In genomic region chr20:57435498-57436222, GRCh38 we compare ENCODE assay signal across 10 cellular contexts. TPM values are rescaled to one million over a fixed set of nuclear protein-coding genes. Genes with fewer than 3 reads are reported as not detected.
DNase-seq lines count a peak whose midpoint lies in the region; ATAC-seq and TF ChIP-seq lines count a peak whose summit lies in the region.
"Had no signal": no experiment of that assay in that cellular context is flagged by ENCODE, and none has a peak within 500 bp of the region (broad histone marks: within the 10 kb centered on the region; RNA-seq: fewer than 3 reads in every experiment).

No MANE protein-coding gene starts in this region.

- peak overlapping the region; percentile 93 to 99 (median 95) for H3K27ac ChIP-seq in sigmoid colon
- H3K27ac ChIP-seq: C4-2B, VCaP had no signal

- H3K27me3 ChIP-seq in sigmoid colon: no peaks in the 10 kb centered on the region

- no peak overlapping the region for H3K4me3 Mint-ChIP-seq in activated CD8-positive, alpha-beta T cell treated with anti-CD3 and anti-CD28 coated beads, Interleukin-2, amount 10 ng/mL, durations not matched to agents 7 days and 5 days

- H3K27me3 Mint-ChIP-seq in activated CD8-positive, alpha-beta T cell treated with anti-CD3 and anti-CD28 coated beads, Interleukin-2, amount 10 ng/mL, durations not matched to agents 7 days and 5 days (ENCODE audit: low read depth): peaks cover 7% of the 10 kb centered on the region

- no peak for TF ChIP-seq POLR2A in sigmoid colon (IDR thresholded peaks at IDR 0.05)

- no peak overlapping the region for H3K27ac Mint-ChIP-seq in activated naive CD4-positive, alpha-beta T cell treated with anti-CD3 and anti-CD28 coated beads, Interleukin-2, amount 50 U/mL, for 72 hours
- peak overlapping the region; percentile 92 for H3K27ac Mint-ChIP-seq in activated CD8-positive, alpha-beta T cell treated with anti-CD3 and anti-CD28 coated beads, Interleukin-2, amount 10 ng/mL, durations not matched to agents 7 days and 5 days

- peaks cover 0 to 69% (median 65%) of the 10 kb centered on the region in 4 donors for H3K4me1 ChIP-seq in sigmoid colon

- DNase-seq in activated naive CD4-positive, alpha-beta T cell treated with Interleukin-2 at 50 U/mL for 16 hours: peak; percentile 23
- no peak for DNase-seq in activated naive CD4-positive, alpha-beta T cell treated with anti-CD3 and anti-CD28 coated beads, Interleukin-2, amount 50 U/mL, for 72 hours (ENCODE audit: low spot score in 2 of 2)
- DNase-seq in NCI-H345 (lab: John Stamatoyannopoulos, UW): peak; percentile 94
- DNase-seq in activated CD8-positive, alpha-beta T cell treated with anti-CD3 and anti-CD28 coated beads, Interleukin-2, amount 10 ng/mL, durations not matched to agents 7 days and 5 days: peak; percentile 53
- peak; percentile 77 for DNase-seq in Right ventricle myocardium superior
- peak; percentile 83 for DNase-seq in sigmoid colon

- H3K4me1 Mint-ChIP-seq in activated CD8-positive, alpha-beta T cell treated with anti-CD3 and anti-CD28 coated beads, Interleukin-2, amount 10 ng/mL, durations not matched to agents 7 days and 5 days (ENCODE audit: low read depth): peaks cover 66% of the 10 kb centered on the region

- no peaks in the 10 kb centered on the region for H3K9me3 Mint-ChIP-seq in activated naive CD4-positive, alpha-beta T cell treated with anti-CD3 and anti-CD28 coated beads, Interleukin-2, amount 50 U/mL, for 72 hours
- H3K9me3 Mint-ChIP-seq in activated CD8-positive, alpha-beta T cell treated with anti-CD3 and anti-CD28 coated beads, Interleukin-2, amount 10 ng/mL, durations not matched to agents 7 days and 5 days (ENCODE audit: insufficient read depth): peaks cover 5% of the 10 kb centered on the region

- intact Hi-C loops in Right ventricle myocardium superior (cut with DNase I) (no loop called here), sigmoid colon (cut with DNase I) (loop anchor here (2.0 kb wide), 1 partner anchor 59 kb away; no protein-coding TSS in a partner anchor)

- no peaks in the 10 kb centered on the region for H3K9me3 ChIP-seq in sigmoid colon

- POLR2A ChIA-PET in activated CD8-positive, alpha-beta T cell treated with anti-CD3 and anti-CD28 coated beads, Interleukin-2, amount 10 ng/mL, durations not matched to agents 7 days and 5 days (lab: Charles Lee): interaction anchor here (0.9 kb wide), 1 partner anchor 14 kb away, joined by 4 read pairs; no protein-coding TSS in a partner anchor

- no peaks in the 10 kb centered on the region for H3K36me3 ChIP-seq in sigmoid colon

- CTCF ChIA-PET in activated CD8-positive, alpha-beta T cell treated with anti-CD3 and anti-CD28 coated beads, Interleukin-2, amount 10 ng/mL, durations not matched to agents 7 days and 5 days (lab: Charles Lee): interaction anchor here (1.0 to 2.5 kb wide), 10 partner anchors 9 to 102 kb away, joined by 3 to 13 read pairs (median 6); no protein-coding TSS in a partner anchor

- no peak overlapping the region for H3K4me3 ChIP-seq in sigmoid colon

- H3K36me3 Mint-ChIP-seq in activated naive CD4-positive, alpha-beta T cell treated with anti-CD3 and anti-CD28 coated beads, Interleukin-2, amount 50 U/mL, for 72 hours: peaks cover 0 to 16% of the 10 kb centered on the region in 2 donors
- peaks cover 10% of the 10 kb centered on the region for H3K36me3 Mint-ChIP-seq in activated CD8-positive, alpha-beta T cell treated with anti-CD3 and anti-CD28 coated beads, Interleukin-2, amount 10 ng/mL, durations not matched to agents 7 days and 5 days (ENCODE audit: low read depth)

- ATAC-seq in activated naive CD4-positive, alpha-beta T cell treated with anti-CD3 and anti-CD28 coated beads, Interleukin-2, amount 50 U/mL, for 72 hours: no peak
- peak; percentile 18 for ATAC-seq in activated CD8-positive, alpha-beta T cell treated with anti-CD3 and anti-CD28 coated beads, Interleukin-2, amount 10 ng/mL, durations not matched to agents 7 days and 5 days
- ATAC-seq in Right ventricle myocardium superior (ENCODE audit: poor library complexity) (peak; percentile 10), HG03469 (IDR thresholded peaks at IDR 0.05; ENCODE audit: unreplicated experiment) (no peak), GM19395 (IDR thresholded peaks at IDR 0.05; ENCODE audit: unreplicated experiment) (no peak)

- WGBS in sigmoid colon, 2 donors: 16 to 38% methylated on average over 25 of the region's 25 CpGs

- TF ChIP-seq CTCF in sigmoid colon (IDR thresholded peaks at IDR 0.05): no peak

- TF ChIP-seq EP300 in sigmoid colon (IDR thresholded peaks at IDR 0.05): no peak

RNA-seq across cellular contexts. Expression of gene RBM38, which starts 44.5 kb away (rescaled TPM):
- total RNA-seq in activated naive CD4-positive, alpha-beta T cell treated with anti-CD3 and anti-CD28 coated beads, Interleukin-2, amount 50 U/mL, for 72 hours: 10 to 100 TPM; 43.4 to 97.5 TPM
- total RNA-seq in activated CD8-positive, alpha-beta T cell treated with anti-CD3 and anti-CD28 coated beads, Interleukin-2, amount 10 ng/mL, durations not matched to agents 7 days and 5 days: 10 to 100 TPM; 53.8 to 57.1 TPM
- total RNA-seq in Right ventricle myocardium superior (91.5 TPM), sigmoid colon (10 to 100 TPM; 48.5 to 94.2 (median 78.8) TPM)
- polyA plus RNA-seq in sigmoid colon: 10 to 100 TPM; 31.4 to 59.9 (median 34.8) TPM

Comparison
In these comparisons a context has a peak if more than half of its experiments do, and no peak if none do; other contexts are left out.
1. DNase-seq: peak in activated naive CD4-positive, alpha-beta T cell treated with Interleukin-2 at 50 U/mL for 16 hours (single experiment), NCI-H345 (single experiment), activated CD8-positive, alpha-beta T cell treated with anti-CD3 and anti-CD28 coated beads, Interleukin-2, amount 10 ng/mL, durations not matched to agents 7 days and 5 days (single experiment), Right ventricle myocardium superior (single experiment) and sigmoid colon (single experiment); none in activated naive CD4-positive, alpha-beta T cell treated with anti-CD3 and anti-CD28 coated beads, Interleukin-2, amount 50 U/mL, for 72 hours (0 of 2).
2. ATAC-seq: peak in activated CD8-positive, alpha-beta T cell treated with anti-CD3 and anti-CD28 coated beads, Interleukin-2, amount 10 ng/mL, durations not matched to agents 7 days and 5 days (single experiment) and Right ventricle myocardium superior (single experiment); none in activated naive CD4-positive, alpha-beta T cell treated with anti-CD3 and anti-CD28 coated beads, Interleukin-2, amount 50 U/mL, for 72 hours (0 of 2), HG03469 (single experiment) and GM19395 (single experiment).